In genomic region chr12:69470189-69471094, GRCh38 we compare ENCODE assay signal across 1 cellular context.
A peak's percentile ranks its signal among the peaks of the same experiment; 100 is the strongest.
TF ChIP-seq lines count a peak whose summit lies in the region.

Gene FRS2 (plus strand): TSS chr12:69470388. CDS start chr12:69569031, 98,643 bp downstream.

TF ChIP-seq in HepG2, 621 proteins besides CTCF, POLR2A, EP300 and RAD21 (continued from another document and continues in another):
- TF ChIP-seq, protein P1, sequence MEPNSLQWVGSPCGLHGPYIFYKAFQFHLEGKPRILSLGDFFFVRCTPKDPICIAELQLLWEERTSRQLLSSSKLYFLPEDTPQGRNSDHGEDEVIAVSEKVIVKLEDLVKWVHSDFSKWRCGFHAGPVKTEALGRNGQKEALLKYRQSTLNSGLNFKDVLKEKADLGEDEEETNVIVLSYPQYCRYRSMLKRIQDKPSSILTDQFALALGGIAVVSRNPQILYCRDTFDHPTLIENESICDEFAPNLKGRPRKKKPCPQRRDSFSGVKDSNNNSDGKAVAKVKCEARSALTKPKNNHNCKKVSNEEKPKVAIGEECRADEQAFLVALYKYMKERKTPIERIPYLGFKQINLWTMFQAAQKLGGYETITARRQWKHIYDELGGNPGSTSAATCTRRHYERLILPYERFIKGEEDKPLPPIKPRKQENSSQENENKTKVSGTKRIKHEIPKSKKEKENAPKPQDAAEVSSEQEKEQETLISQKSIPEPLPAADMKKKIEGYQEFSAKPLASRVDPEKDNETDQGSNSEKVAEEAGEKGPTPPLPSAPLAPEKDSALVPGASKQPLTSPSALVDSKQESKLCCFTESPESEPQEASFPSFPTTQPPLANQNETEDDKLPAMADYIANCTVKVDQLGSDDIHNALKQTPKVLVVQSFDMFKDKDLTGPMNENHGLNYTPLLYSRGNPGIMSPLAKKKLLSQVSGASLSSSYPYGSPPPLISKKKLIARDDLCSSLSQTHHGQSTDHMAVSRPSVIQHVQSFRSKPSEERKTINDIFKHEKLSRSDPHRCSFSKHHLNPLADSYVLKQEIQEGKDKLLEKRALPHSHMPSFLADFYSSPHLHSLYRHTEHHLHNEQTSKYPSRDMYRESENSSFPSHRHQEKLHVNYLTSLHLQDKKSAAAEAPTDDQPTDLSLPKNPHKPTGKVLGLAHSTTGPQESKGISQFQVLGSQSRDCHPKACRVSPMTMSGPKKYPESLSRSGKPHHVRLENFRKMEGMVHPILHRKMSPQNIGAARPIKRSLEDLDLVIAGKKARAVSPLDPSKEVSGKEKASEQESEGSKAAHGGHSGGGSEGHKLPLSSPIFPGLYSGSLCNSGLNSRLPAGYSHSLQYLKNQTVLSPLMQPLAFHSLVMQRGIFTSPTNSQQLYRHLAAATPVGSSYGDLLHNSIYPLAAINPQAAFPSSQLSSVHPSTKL (CRISPR knock-in tag; IDR thresholded peaks at IDR 0.05) = peak; percentile 42; the same call in 1 of the 2 replicates
- TF ChIP-seq MLLT10 (CRISPR knock-in tag; IDR thresholded peaks at IDR 0.05) (no peak), SNAPC2 (CRISPR knock-in tag; IDR thresholded peaks at IDR 0.05) (no peak), TAF1 (CRISPR knock-in tag; IDR thresholded peaks at IDR 0.05) (peak; percentile 85), ZNF614 (CRISPR knock-in tag; IDR thresholded peaks at IDR 0.05; ENCODE audit: borderline replicate concordance) (no peak), MAF1 (CRISPR knock-in tag; IDR thresholded peaks at IDR 0.05; ENCODE audit: borderline replicate concordance) (no peak; the same call in 1 of the 2 replicates), ZBTB7B (CRISPR knock-in tag; IDR thresholded peaks at IDR 0.05) (no peak; the same call in 1 of the 2 replicates), SP140L (CRISPR knock-in tag; IDR thresholded peaks at IDR 0.05; ENCODE audit: borderline replicate concordance) (no peak), MTF2 (CRISPR knock-in tag; IDR thresholded peaks at IDR 0.05; ENCODE audit: borderline replicate concordance) (no peak), DR1 (CRISPR knock-in tag; IDR thresholded peaks at IDR 0.05) (no peak), JUND (CRISPR knock-in tag; IDR thresholded peaks at IDR 0.05) (no peak), IRF2 (CRISPR knock-in tag; IDR thresholded peaks at IDR 0.05) (peak; percentile 44; the same call in 1 of the 2 replicates), PPARG (CRISPR knock-in tag; conservative IDR thresholded peaks at IDR 0.05) (no peak), NFYC (CRISPR knock-in tag; IDR thresholded peaks at IDR 0.05) (no peak), EHMT2 (IDR thresholded peaks at IDR 0.05; ENCODE audit: borderline replicate concordance, low read depth, low read length) (no peak), ZNF251 (CRISPR knock-in tag; IDR thresholded peaks at IDR 0.05) (no peak), SMAD1 (CRISPR knock-in tag; IDR thresholded peaks at IDR 0.05; ENCODE audit: borderline replicate concordance, low read depth) (0 out of 2 replicates have a peak, but pooled peaks have one; percentile 52), MLXIP (CRISPR knock-in tag; IDR thresholded peaks at IDR 0.05; ENCODE audit: borderline replicate concordance) (no peak), NFE2 (CRISPR knock-in tag; IDR thresholded peaks at IDR 0.05) (no peak), MEIS2 (CRISPR knock-in tag; IDR thresholded peaks at IDR 0.05) (no peak; the same call in 1 of the 2 replicates), TFDP1 (CRISPR knock-in tag; IDR thresholded peaks at IDR 0.05; ENCODE audit: borderline replicate concordance) (no peak), RBM39 (IDR thresholded peaks at IDR 0.05; ENCODE audit: low read depth, low read length, poor library complexity, severe bottlenecking) (peak; percentile 26), ZNF740 (CRISPR knock-in tag; IDR thresholded peaks at IDR 0.05) (no peak), THAP11 (CRISPR knock-in tag; IDR thresholded peaks at IDR 0.05) (peak; percentile 89), SMARCE1 (IDR thresholded peaks at IDR 0.05; ENCODE audit: borderline replicate concordance) (no peak), RARG (CRISPR knock-in tag; IDR thresholded peaks at IDR 0.05; ENCODE audit: low read depth) (no peak), GLI4 (CRISPR knock-in tag; IDR thresholded peaks at IDR 0.05; ENCODE audit: borderline replicate concordance) (no peak), HOXA9 (CRISPR knock-in tag; IDR thresholded peaks at IDR 0.05; ENCODE audit: borderline replicate concordance) (no peak), ZNF501 (CRISPR knock-in tag; IDR thresholded peaks at IDR 0.05) (no peak)
- TF ChIP-seq, protein P2, sequence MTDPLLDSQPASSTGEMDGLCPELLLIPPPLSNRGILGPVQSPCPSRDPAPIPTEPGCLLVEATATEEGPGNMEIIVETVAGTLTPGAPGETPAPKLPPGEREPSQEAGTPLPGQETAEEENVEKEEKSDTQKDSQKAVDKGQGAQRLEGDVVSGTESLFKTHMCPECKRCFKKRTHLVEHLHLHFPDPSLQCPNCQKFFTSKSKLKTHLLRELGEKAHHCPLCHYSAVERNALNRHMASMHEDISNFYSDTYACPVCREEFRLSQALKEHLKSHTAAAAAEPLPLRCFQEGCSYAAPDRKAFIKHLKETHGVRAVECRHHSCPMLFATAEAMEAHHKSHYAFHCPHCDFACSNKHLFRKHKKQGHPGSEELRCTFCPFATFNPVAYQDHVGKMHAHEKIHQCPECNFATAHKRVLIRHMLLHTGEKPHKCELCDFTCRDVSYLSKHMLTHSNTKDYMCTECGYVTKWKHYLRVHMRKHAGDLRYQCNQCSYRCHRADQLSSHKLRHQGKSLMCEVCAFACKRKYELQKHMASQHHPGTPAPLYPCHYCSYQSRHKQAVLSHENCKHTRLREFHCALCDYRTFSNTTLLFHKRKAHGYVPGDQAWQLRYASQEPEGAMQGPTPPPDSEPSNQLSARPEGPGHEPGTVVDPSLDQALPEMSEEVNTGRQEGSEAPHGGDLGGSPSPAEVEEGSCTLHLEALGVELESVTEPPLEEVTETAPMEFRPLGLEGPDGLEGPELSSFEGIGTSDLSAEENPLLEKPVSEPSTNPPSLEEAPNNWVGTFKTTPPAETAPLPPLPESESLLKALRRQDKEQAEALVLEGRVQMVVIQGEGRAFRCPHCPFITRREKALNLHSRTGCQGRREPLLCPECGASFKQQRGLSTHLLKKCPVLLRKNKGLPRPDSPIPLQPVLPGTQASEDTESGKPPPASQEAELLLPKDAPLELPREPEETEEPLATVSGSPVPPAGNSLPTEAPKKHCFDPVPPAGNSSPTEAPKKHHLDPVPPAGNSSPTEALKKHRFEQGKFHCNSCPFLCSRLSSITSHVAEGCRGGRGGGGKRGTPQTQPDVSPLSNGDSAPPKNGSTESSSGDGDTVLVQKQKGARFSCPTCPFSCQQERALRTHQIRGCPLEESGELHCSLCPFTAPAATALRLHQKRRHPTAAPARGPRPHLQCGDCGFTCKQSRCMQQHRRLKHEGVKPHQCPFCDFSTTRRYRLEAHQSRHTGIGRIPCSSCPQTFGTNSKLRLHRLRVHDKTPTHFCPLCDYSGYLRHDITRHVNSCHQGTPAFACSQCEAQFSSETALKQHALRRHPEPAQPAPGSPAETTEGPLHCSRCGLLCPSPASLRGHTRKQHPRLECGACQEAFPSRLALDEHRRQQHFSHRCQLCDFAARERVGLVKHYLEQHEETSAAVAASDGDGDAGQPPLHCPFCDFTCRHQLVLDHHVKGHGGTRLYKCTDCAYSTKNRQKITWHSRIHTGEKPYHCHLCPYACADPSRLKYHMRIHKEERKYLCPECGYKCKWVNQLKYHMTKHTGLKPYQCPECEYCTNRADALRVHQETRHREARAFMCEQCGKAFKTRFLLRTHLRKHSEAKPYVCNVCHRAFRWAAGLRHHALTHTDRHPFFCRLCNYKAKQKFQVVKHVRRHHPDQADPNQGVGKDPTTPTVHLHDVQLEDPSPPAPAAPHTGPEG (CRISPR knock-in tag; IDR thresholded peaks at IDR 0.05) = 0 out of 2 replicates have a peak, but pooled peaks have one; percentile 47
- TF ChIP-seq, protein P3, sequence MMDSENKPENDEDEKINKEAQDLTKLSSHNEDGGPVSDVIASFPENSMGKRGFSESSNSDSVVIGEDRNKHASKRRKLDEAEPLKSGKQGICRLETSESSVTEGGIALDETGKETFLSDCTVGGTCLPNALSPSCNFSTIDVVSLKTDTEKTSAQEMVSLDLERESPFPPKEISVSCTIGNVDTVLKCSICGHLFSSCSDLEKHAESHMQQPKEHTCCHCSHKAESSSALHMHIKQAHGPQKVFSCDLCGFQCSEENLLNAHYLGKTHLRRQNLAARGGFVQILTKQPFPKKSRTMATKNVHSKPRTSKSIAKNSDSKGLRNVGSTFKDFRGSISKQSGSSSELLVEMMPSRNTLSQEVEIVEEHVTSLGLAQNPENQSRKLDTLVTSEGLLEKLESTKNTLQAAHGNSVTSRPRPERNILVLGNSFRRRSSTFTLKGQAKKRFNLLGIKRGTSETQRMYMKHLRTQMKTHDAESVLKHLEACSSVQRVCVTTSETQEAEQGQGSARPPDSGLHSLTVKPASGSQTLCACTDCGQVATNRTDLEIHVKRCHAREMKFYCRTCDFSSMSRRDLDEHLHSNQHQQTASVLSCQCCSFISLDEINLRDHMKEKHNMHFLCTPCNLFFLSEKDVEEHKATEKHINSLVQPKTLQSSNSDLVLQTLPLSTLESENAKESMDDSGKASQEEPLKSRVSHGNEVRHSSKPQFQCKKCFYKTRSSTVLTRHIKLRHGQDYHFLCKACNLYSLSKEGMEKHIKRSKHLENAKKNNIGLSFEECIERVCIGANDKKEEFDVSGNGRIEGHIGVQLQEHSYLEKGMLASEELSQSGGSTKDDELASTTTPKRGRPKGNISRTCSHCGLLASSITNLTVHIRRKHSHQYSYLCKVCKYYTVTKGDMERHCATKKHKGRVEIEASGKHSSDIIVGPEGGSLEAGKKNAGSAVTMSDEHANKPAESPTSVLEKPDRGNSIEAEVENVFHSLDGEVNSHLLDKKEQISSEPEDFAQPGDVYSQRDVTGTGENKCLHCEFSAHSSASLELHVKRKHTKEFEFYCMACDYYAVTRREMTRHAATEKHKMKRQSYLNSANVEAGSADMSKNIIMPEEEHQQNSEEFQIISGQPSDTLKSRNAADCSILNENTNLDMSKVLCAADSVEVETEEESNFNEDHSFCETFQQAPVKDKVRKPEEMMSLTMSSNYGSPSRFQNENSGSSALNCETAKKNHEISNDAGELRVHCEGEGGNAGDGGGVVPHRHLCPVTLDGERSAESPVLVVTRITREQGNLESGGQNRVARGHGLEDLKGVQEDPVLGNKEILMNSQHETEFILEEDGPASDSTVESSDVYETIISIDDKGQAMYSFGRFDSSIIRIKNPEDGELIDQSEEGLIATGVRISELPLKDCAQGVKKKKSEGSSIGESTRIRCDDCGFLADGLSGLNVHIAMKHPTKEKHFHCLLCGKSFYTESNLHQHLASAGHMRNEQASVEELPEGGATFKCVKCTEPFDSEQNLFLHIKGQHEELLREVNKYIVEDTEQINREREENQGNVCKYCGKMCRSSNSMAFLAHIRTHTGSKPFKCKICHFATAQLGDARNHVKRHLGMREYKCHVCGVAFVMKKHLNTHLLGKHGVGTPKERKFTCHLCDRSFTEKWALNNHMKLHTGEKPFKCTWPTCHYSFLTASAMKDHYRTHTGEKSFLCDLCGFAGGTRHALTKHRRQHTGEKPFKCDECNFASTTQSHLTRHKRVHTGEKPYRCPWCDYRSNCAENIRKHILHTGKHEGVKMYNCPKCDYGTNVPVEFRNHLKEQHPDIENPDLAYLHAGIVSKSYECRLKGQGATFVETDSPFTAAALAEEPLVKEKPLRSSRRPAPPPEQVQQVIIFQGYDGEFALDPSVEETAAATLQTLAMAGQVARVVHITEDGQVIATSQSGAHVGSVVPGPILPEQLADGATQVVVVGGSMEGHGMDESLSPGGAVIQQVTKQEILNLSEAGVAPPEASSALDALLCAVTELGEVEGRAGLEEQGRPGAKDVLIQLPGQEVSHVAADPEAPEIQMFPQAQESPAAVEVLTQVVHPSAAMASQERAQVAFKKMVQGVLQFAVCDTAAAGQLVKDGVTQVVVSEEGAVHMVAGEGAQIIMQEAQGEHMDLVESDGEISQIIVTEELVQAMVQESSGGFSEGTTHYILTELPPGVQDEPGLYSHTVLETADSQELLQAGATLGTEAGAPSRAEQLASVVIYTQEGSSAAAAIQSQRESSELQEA (CRISPR knock-in tag; IDR thresholded peaks at IDR 0.05; ENCODE audit: not compliant biosample characterization) = no peak
- TF ChIP-seq, protein P4, sequence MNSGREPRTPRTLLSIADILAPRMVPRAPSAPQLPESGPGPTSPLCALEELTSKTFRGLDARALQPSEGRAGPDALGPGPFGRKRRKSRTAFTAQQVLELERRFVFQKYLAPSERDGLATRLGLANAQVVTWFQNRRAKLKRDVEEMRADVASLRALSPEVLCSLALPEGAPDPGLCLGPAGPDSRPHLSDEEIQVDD (CRISPR knock-in tag; IDR thresholded peaks at IDR 0.05; ENCODE audit: borderline replicate concordance) = no peak
